In genomic region chr9:91164724-91165520, GRCh38 we compare ENCODE assay signal across 1 cellular context.
TF ChIP-seq lines count a peak whose summit lies in the region.

No MANE protein-coding gene starts in this region.

TF ChIP-seq in K562, 482 proteins besides CTCF, POLR2A, EP300 and RAD21 (continued from another document and continues in another):
- TF ChIP-seq ZNF592 (IDR thresholded peaks at IDR 0.05): peak; percentile 36; the same call in 1 of the 2 replicates
- peak; percentile 38 for TF ChIP-seq MEIS2 (IDR thresholded peaks at IDR 0.05; ENCODE audit: partially characterized antibody)
- no peak for TF ChIP-seq ZNF184 (CRISPR knock-in tag; IDR thresholded peaks at IDR 0.05)
- TF ChIP-seq CCNT2 (IDR thresholded peaks at IDR 0.05; ENCODE audit: borderline replicate concordance, extremely low read depth, insufficient read length, low read depth, low read length): peak; percentile 83
- TF ChIP-seq E2F6 (IDR thresholded peaks at IDR 0.05; ENCODE audit: borderline replicate concordance in 1 of 2, extremely low read depth in 1 of 2, insufficient read depth in 1 of 2, insufficient read length in 1 of 2, low read depth in 1 of 2, low read length in 1 of 2, poor library complexity in 1 of 2, severe bottlenecking in 1 of 2): peak; percentile 58 to 65
- TF ChIP-seq BCL6 (CRISPR knock-in tag; IDR thresholded peaks at IDR 0.05): no peak
- TF ChIP-seq NRF1 (conservative IDR thresholded peaks at IDR 0.05 in 1 of 2, IDR thresholded peaks at IDR 0.05 in 1 of 2): peak; percentile 38 to 60; a peak in 3 of 4 replicates
- TF ChIP-seq HMG20B (CRISPR knock-in tag; IDR thresholded peaks at IDR 0.05): no peak
- peak; percentile 70; the same call in 1 of the 2 replicates for TF ChIP-seq ZNF395 (CRISPR knock-in tag; IDR thresholded peaks at IDR 0.05)
- peak; percentile 93 for TF ChIP-seq RNF2 (IDR thresholded peaks at IDR 0.05)
- no peak for TF ChIP-seq FUS (optimal IDR thresholded peaks at IDR 0.05; ENCODE audit: low read depth, low read length)
- TF ChIP-seq RCOR1 (IDR thresholded peaks at IDR 0.05; ENCODE audit: borderline replicate concordance in 1 of 2, low read depth in 2 of 2, low read length in 2 of 2): peak; percentile 7 to 96; a peak in 2 of 4 replicates
- TF ChIP-seq ZBTB12 (CRISPR knock-in tag; IDR thresholded peaks at IDR 0.05): peak; percentile 32; the same call in 1 of the 2 replicates
- peak; percentile 77; the same call in 1 of the 2 replicates for TF ChIP-seq ESRRA (IDR thresholded peaks at IDR 0.05; ENCODE audit: borderline replicate concordance, low read depth)
- TF ChIP-seq POLR2AphosphoS5 (IDR thresholded peaks at IDR 0.05; ENCODE audit: control insufficient read depth, insufficient read depth, low read depth, low read length): peak; percentile 69
- TF ChIP-seq MAX (CRISPR knock-in tag; IDR thresholded peaks at IDR 0.05): peak; percentile 81
- TF ChIP-seq CREB1 (IDR thresholded peaks at IDR 0.05): peak; percentile 57
- peak; percentile 78; the same call in 1 of the 2 replicates for TF ChIP-seq CREB1 (CRISPR knock-in tag; IDR thresholded peaks at IDR 0.05)
- TF ChIP-seq NR2C2 (CRISPR knock-in tag; IDR thresholded peaks at IDR 0.05): no peak
- TF ChIP-seq NR2C2 (tag; IDR thresholded peaks at IDR 0.05): peak; percentile 70; the same call in 1 of the 2 replicates
- TF ChIP-seq MTA2 (IDR thresholded peaks at IDR 0.05; ENCODE audit: low read depth): peak; percentile 79
- TF ChIP-seq ZNF212 (CRISPR knock-in tag; IDR thresholded peaks at IDR 0.05): no peak
- TF ChIP-seq ZBTB7A (IDR thresholded peaks at IDR 0.05; ENCODE audit: borderline replicate concordance, control insufficient read depth, low read depth, low read length): no peak
- no peak for TF ChIP-seq ZNF609 (CRISPR knock-in tag; IDR thresholded peaks at IDR 0.05; ENCODE audit: borderline replicate concordance)
- TF ChIP-seq MYC (IDR thresholded peaks at IDR 0.05; ENCODE audit: low read depth, low read length): peak; percentile 85
- TF ChIP-seq MYC (CRISPR knock-in tag; IDR thresholded peaks at IDR 0.05; ENCODE audit: borderline replicate concordance, low read depth): no peak
- peak; percentile 85; the same call in 1 of the 2 replicates for TF ChIP-seq ZKSCAN1 (IDR thresholded peaks at IDR 0.05; ENCODE audit: low read depth, low read length)
- TF ChIP-seq HLTF (IDR thresholded peaks at IDR 0.05): peak; percentile 63; the same call in 1 of the 2 replicates
- no peak for TF ChIP-seq ZNF696 (CRISPR knock-in tag; conservative IDR thresholded peaks at IDR 0.05)
- TF ChIP-seq OTX1 (CRISPR knock-in tag; IDR thresholded peaks at IDR 0.05): no peak
- TF ChIP-seq ARID4B (CRISPR knock-in tag; IDR thresholded peaks at IDR 0.05): no peak
- peak; percentile 90 for TF ChIP-seq SMARCC2 (IDR thresholded peaks at IDR 0.05; ENCODE audit: low read depth)
- peak; percentile 54; the same call in 1 of the 2 replicates for TF ChIP-seq MBD2 (IDR thresholded peaks at IDR 0.05; ENCODE audit: borderline replicate concordance, low read depth)
- TF ChIP-seq YY1 (IDR thresholded peaks at IDR 0.05; ENCODE audit: borderline replicate concordance in 1 of 3, control insufficient read depth in 1 of 3, extremely low read depth in 1 of 3, insufficient read depth in 3 of 3, insufficient read length in 1 of 3, insufficient replicate concordance in 2 of 3, low read depth in 1 of 3, low read length in 2 of 3): no peak
- TF ChIP-seq MCM7 (IDR thresholded peaks at IDR 0.05): no peak
- peak; percentile 81 for TF ChIP-seq HMGN3 (IDR thresholded peaks at IDR 0.05; ENCODE audit: borderline replicate concordance, extremely low read depth, insufficient read length, low read depth, low read length)
- peak; percentile 70; the same call in 1 of the 2 replicates for TF ChIP-seq STAT5A (IDR thresholded peaks at IDR 0.05; ENCODE audit: borderline replicate concordance, low read length)
- no peak for TF ChIP-seq HBP1 (CRISPR knock-in tag; IDR thresholded peaks at IDR 0.05)
- 0 out of 2 replicates have a peak, but pooled peaks have one; percentile 39 for TF ChIP-seq ZBED1 (IDR thresholded peaks at IDR 0.05)
- TF ChIP-seq ZEB2 (IDR thresholded peaks at IDR 0.05): peak; percentile 45; the same call in 1 of the 2 replicates
- TF ChIP-seq CXXC5 (CRISPR knock-in tag; IDR thresholded peaks at IDR 0.05): peak; percentile 96
